In genomic region chr11:44351006-44351660, GRCh38 we compare ENCODE assay signal across 14 cellular contexts. TPM values are rescaled to one million over a fixed set of nuclear protein-coding genes. Genes with fewer than 3 reads are reported as not detected.
DNase-seq lines count a peak whose midpoint lies in the region; ATAC-seq lines count a peak whose summit lies in the region.
"Had no signal": no experiment of that assay in that cellular context is flagged by ENCODE, and none has a peak within 500 bp of the region (broad histone marks: within the 10 kb centered on the region; RNA-seq: fewer than 3 reads in every experiment).

No MANE protein-coding gene starts in this region.

- ATAC-seq in GM18909 (IDR thresholded peaks at IDR 0.05; ENCODE audit: poor library complexity, unreplicated experiment) (peak; percentile 87), HG02588 (IDR thresholded peaks at IDR 0.05; ENCODE audit: unreplicated experiment) (peak; percentile 77), HG03575 (IDR thresholded peaks at IDR 0.05; ENCODE audit: extremely low read depth, insufficient number of reproducible peaks, low FRiP score, unreplicated experiment) (peak; percentile 68), left ventricle myocardium superior (no peak)
- ATAC-seq: stimulated activated naive CD8-positive, alpha-beta T cell treated with anti-CD3 and anti-CD28 coated beads, Interleukin-15, amount 100 ng/mL, for 72 hours had no signal

- intact Hi-C loops in posterior vena cava (cut with DNase I), result no loop called here
- intact Hi-C loops in left ventricle myocardium superior (cut with micrococcal nuclease), result no loop called here

- DNase-seq in posterior vena cava (ENCODE audit: low spot score) (peak; percentile 40), left ventricle myocardium superior (no peak), AG20443 (ENCODE audit: low spot score) (no peak), cerebellar nuclear complex (lab: John Stamatoyannopoulos, UW) (no peak)
- DNase-seq: activated CD4-positive, alpha-beta T cell treated with anti-CD3 and anti-CD28 coated beads for 1 hour; activated naive CD4-positive, alpha-beta T cell treated with anti-CD3 and anti-CD28 coated beads, Interleukin-2, amount 50 U/mL, for 16 hours; DND-41; glutamatergic neuron; HFFc6; NCI-H1105 treated with DMSO at 0.1 percent for 48 hours; stimulated activated naive CD8-positive, alpha-beta T cell treated with anti-CD3 and anti-CD28 coated beads, Interleukin-15, amount 100 ng/mL, for 72 hours had no signal

RNA-seq across cellular contexts. Expression of gene ALX4, which starts 41.2 kb away (rescaled TPM):
- total RNA-seq in posterior vena cava (not detected), left ventricle myocardium superior (0.07 TPM)
